ENCODE assay signal across 1 cellular context in genomic region chrX:16075087-16075486, GRCh38.
TF ChIP-seq lines count a peak whose summit lies in the region.

No MANE protein-coding gene starts in this region.

TF ChIP-seq in H1, 55 proteins besides CTCF, POLR2A, EP300 and RAD21 (continued from another document):
- TF ChIP-seq GTF2F1 (IDR thresholded peaks at IDR 0.05; ENCODE audit: borderline replicate concordance, low read depth, low read length): no peak
- TF ChIP-seq JUND (IDR thresholded peaks at IDR 0.05; ENCODE audit: low read length): no peak
